In genomic region chr5:17374973-17375844, GRCh38 we compare ENCODE assay signal across 13 cellular contexts.
DNase-seq lines count a peak whose midpoint lies in the region; ATAC-seq and TF ChIP-seq lines count a peak whose summit lies in the region.
"Had no signal": no experiment of that assay in that cellular context is flagged by ENCODE, and none has a peak within 500 bp of the region (broad histone marks: within the 10 kb centered on the region; RNA-seq: fewer than 3 reads in every experiment).

No MANE protein-coding gene starts in this region.

- no peak for ATAC-seq in HG03432 (IDR thresholded peaks at IDR 0.05; ENCODE audit: unreplicated experiment)
- ATAC-seq: right cardiac atrium; stimulated activated naive CD8-positive, alpha-beta T cell treated with anti-CD3 and anti-CD28 coated beads, Interleukin-15, amount 100 ng/mL, for 72 hours had no signal

- intact Hi-C loops in posterior cingulate gyrus (cut with DNase I) = no loop called here

- H3K27ac ChIP-seq in brain microvascular endothelial cell = no peak overlapping the region
- H3K27ac ChIP-seq: C4-2B had no signal

- TF ChIP-seq CTCF in brain microvascular endothelial cell (IDR thresholded peaks at IDR 0.05; ENCODE audit: low read depth, low read length, missing control alignments) = no peak

- H3K4me3 ChIP-seq in brain microvascular endothelial cell (ENCODE audit: low read depth, low read length) = no peak overlapping the region

- no peaks in the 10 kb centered on the region for H3K36me3 ChIP-seq in brain microvascular endothelial cell (replicated peaks)

- H3K27me3 ChIP-seq in brain microvascular endothelial cell (replicated peaks) = no peaks in the 10 kb centered on the region

- peak; percentile 22 for DNase-seq in EL
- peak; percentile 61 for DNase-seq in LoVo (ENCODE audit: low spot score)
- peak; percentile 35 for DNase-seq in brain microvascular endothelial cell
- DNase-seq in iPS-NIHi7 (ENCODE audit: extremely low spot score) = peak; percentile 68
- no peak for DNase-seq in stimulated activated CD4-positive, alpha-beta T cell treated with anti-CD3 and anti-CD28 coated beads, Interleukin-1b, Interleukin-23, amount 100 ng/mL, for 48 hours
- no peak for DNase-seq in DMS79 treated with DMSO at 0.1 percent for 48 hours (lab: John Stamatoyannopoulos, UW)
- DNase-seq in posterior cingulate gyrus = no peak
- DNase-seq: activated CD4-positive, alpha-beta T cell treated with anti-CD3 and anti-CD28 coated beads for 4 hours; NCI-H1417; right cardiac atrium; stimulated activated naive CD8-positive, alpha-beta T cell treated with anti-CD3 and anti-CD28 coated beads, Interleukin-15, amount 100 ng/mL, for 72 hours had no signal

- in situ Hi-C loops in brain microvascular endothelial cell (cut with HindIII; ENCODE audit: low pct_ligation_motif_present, low sequenced_read_pairs) = loop anchor here (25.0 kb wide), 1 partner anchor 138 kb away; no protein-coding TSS in a partner anchor

Comparison
In these comparisons a context has a peak if more than half of its experiments do, and no peak if none do; other contexts are left out.
1. DNase-seq: peak in EL (single experiment), LoVo (single experiment), brain microvascular endothelial cell (single experiment) and iPS-NIHi7 (single experiment); none in stimulated activated CD4-positive, alpha-beta T cell treated with anti-CD3 and anti-CD28 coated beads, Interleukin-1b, Interleukin-23, amount 100 ng/mL, for 48 hours (single experiment), DMS79 treated with DMSO at 0.1 percent for 48 hours (single experiment) and posterior cingulate gyrus (0 of 10).